In the genomic region with DNA sequence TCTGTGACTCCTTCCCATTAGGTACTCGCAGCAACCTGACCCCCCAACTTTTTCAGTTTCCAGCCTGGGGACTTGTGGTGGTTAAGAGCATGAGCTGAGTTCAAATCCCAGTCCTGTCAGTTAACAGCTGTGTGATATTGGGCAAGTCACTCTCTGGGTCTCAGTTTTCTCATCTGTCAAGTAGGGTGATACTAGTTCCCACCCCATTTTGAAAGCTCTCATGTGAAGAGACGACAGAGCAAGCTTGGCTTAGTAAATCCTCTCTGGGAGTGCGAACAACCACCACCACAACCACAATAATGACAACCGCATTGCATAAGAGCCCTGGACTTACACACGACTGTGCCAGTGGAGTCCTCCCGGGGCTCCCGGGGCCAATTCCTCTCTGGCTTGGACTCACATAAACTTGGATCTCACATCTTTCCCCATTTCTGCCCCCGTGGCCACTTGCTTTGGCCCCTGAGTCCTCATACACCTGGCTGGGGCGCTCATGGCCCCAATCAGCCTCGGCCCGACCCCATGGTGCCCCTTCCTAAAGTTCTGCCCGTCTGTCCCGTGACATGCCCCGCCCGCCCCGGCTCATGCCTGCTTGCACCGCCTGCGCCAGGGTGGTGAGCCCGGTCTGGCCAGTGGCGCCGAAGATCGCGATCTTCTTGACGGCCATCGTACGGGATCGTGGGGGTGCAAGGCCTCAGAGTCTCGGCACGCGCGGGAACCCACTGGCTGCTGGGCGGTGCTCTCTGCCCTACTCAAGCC, we compare ENCODE assay signal across 1 cellular context.
A peak's percentile ranks its signal among the peaks of the same experiment; 100 is the strongest.
TF ChIP-seq lines count a peak whose summit lies in the region.

A gene (minus strand): TSS at position 721 of the 756 bp plus-strand sequence. CDS start 57 bp downstream, at position 664.

TF ChIP-seq in K562, 482 proteins besides CTCF, POLR2A, EP300 and RAD21 (continued from another document and continues in another):
- TF ChIP-seq, protein P1, sequence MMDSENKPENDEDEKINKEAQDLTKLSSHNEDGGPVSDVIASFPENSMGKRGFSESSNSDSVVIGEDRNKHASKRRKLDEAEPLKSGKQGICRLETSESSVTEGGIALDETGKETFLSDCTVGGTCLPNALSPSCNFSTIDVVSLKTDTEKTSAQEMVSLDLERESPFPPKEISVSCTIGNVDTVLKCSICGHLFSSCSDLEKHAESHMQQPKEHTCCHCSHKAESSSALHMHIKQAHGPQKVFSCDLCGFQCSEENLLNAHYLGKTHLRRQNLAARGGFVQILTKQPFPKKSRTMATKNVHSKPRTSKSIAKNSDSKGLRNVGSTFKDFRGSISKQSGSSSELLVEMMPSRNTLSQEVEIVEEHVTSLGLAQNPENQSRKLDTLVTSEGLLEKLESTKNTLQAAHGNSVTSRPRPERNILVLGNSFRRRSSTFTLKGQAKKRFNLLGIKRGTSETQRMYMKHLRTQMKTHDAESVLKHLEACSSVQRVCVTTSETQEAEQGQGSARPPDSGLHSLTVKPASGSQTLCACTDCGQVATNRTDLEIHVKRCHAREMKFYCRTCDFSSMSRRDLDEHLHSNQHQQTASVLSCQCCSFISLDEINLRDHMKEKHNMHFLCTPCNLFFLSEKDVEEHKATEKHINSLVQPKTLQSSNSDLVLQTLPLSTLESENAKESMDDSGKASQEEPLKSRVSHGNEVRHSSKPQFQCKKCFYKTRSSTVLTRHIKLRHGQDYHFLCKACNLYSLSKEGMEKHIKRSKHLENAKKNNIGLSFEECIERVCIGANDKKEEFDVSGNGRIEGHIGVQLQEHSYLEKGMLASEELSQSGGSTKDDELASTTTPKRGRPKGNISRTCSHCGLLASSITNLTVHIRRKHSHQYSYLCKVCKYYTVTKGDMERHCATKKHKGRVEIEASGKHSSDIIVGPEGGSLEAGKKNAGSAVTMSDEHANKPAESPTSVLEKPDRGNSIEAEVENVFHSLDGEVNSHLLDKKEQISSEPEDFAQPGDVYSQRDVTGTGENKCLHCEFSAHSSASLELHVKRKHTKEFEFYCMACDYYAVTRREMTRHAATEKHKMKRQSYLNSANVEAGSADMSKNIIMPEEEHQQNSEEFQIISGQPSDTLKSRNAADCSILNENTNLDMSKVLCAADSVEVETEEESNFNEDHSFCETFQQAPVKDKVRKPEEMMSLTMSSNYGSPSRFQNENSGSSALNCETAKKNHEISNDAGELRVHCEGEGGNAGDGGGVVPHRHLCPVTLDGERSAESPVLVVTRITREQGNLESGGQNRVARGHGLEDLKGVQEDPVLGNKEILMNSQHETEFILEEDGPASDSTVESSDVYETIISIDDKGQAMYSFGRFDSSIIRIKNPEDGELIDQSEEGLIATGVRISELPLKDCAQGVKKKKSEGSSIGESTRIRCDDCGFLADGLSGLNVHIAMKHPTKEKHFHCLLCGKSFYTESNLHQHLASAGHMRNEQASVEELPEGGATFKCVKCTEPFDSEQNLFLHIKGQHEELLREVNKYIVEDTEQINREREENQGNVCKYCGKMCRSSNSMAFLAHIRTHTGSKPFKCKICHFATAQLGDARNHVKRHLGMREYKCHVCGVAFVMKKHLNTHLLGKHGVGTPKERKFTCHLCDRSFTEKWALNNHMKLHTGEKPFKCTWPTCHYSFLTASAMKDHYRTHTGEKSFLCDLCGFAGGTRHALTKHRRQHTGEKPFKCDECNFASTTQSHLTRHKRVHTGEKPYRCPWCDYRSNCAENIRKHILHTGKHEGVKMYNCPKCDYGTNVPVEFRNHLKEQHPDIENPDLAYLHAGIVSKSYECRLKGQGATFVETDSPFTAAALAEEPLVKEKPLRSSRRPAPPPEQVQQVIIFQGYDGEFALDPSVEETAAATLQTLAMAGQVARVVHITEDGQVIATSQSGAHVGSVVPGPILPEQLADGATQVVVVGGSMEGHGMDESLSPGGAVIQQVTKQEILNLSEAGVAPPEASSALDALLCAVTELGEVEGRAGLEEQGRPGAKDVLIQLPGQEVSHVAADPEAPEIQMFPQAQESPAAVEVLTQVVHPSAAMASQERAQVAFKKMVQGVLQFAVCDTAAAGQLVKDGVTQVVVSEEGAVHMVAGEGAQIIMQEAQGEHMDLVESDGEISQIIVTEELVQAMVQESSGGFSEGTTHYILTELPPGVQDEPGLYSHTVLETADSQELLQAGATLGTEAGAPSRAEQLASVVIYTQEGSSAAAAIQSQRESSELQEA (IDR thresholded peaks at IDR 0.05; ENCODE audit: low read depth): no peak
- peak; percentile 47 for TF ChIP-seq L3MBTL2 (IDR thresholded peaks at IDR 0.05)
- TF ChIP-seq, protein P2, sequence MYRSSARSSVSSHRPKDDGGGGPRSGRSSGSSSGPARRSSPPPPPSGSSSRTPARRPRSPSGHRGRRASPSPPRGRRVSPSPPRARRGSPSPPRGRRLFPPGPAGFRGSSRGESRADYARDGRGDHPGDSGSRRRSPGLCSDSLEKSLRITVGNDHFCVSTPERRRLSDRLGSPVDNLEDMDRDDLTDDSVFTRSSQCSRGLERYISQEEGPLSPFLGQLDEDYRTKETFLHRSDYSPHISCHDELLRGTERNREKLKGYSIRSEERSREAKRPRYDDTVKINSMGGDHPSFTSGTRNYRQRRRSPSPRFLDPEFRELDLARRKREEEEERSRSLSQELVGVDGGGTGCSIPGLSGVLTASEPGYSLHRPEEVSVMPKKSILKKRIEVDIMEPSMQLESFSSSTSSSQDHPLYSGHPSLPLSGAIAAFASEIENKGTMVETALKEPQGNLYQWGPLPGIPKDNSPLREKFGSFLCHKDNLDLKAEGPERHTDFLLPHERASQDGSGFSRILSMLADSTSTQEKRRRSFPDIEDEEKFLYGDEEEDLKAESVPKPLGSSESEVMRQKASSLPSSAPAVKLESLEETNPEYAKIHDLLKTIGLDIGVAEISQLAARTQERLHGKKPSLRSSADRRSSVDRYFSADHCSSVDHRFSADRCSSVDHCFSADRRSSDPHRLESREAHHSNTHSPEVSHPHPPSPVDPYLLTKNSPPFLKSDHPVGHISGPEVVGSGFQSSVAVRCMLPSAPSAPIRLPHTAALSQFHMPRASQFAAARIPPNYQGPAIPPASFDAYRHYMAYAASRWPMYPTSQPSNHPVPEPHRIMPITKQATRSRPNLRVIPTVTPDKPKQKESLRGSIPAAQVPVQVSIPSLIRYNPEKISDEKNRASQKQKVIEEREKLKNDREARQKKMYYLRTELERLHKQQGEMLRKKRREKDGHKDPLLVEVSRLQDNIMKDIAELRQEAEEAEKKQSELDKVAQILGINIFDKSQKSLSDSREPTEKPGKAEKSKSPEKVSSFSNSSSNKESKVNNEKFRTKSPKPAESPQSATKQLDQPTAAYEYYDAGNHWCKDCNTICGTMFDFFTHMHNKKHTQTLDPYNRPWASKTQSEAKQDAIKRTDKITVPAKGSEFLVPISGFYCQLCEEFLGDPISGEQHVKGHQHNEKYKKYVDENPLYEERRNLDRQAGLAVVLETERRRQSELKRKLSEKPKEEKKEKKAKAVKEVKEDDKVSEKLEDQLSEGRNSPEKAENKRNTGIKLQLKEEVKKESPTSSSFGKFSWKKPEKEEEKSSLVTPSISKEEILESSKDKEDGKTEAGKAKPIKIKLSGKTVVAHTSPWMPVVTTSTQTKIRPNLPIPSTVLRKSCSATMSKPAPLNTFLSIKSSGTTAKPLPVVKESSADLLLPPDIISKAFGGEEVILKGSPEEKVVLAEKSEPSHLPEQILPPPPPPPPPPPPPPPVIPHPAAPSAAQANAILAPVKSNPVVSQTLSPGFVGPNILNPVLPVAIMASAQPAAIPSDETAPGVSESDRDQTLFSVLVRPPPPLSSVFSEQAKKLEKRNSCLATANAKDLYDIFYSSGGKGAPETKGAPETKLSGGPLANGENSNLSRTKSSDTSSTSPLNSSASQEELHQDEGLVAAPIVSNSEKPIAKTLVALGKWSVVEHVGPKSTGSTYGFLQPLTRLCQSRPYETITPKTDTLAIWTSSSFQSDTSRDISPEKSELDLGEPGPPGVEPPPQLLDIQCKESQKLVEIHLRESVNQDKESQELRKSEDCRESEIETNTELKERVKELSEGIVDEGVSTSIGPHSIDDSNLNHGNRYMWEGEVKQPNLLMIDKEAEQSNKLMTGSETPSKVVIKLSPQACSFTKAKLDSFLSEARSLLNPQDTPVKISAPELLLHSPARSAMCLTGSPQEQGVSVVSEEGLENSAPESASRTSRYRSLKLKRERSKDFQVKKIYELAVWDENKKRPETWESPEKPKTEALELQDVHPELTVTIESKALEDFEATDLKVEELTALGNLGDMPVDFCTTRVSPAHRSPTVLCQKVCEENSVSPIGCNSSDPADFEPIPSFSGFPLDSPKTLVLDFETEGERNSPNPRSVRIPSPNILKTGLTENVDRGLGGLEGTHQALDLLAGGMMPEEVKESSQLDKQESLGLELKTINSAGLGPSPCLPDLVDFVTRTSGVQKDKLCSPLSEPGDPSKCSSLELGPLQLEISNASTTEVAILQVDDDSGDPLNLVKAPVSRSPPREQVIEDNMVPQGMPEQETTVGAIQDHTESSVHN (IDR thresholded peaks at IDR 0.05; ENCODE audit: borderline replicate concordance in 1 of 2, low read depth in 1 of 2): no peak
- peak; percentile 12; the same call in 1 of the 2 replicates for TF ChIP-seq ZNF431 (CRISPR knock-in tag; IDR thresholded peaks at IDR 0.05)
- peak; percentile 96 for TF ChIP-seq CHD4 (IDR thresholded peaks at IDR 0.05; ENCODE audit: insufficient read depth, insufficient replicate concordance, low read depth, low read length, poor library complexity, severe bottlenecking)
- TF ChIP-seq, protein P3, sequence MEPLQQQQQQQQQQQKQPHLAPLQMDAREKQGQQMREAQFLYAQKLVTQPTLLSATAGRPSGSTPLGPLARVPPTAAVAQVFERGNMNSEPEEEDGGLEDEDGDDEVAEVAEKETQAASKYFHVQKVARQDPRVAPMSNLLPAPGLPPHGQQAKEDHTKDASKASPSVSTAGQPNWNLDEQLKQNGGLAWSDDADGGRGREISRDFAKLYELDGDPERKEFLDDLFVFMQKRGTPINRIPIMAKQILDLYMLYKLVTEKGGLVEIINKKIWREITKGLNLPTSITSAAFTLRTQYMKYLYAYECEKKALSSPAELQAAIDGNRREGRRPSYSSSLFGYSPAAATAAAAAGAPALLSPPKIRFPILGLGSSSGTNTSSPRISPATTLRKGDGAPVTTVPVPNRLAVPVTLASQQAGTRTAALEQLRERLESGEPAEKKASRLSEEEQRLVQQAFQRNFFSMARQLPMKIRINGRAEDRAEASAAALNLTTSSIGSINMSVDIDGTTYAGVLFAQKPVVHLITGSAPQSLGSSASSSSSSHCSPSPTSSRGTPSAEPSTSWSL (CRISPR knock-in tag; IDR thresholded peaks at IDR 0.05; ENCODE audit: borderline replicate concordance): 0 out of 2 replicates have a peak, but pooled peaks have one; percentile 18
- TF ChIP-seq FOXK1 (CRISPR knock-in tag; IDR thresholded peaks at IDR 0.05; ENCODE audit: borderline replicate concordance): no peak
- TF ChIP-seq RBFOX2 (IDR thresholded peaks at IDR 0.05; ENCODE audit: low read depth, low read length): peak; percentile 98
- TF ChIP-seq ZFP36 (IDR thresholded peaks at IDR 0.05; ENCODE audit: low read depth, low read length, partially characterized antibody): no peak
- TF ChIP-seq DDX20 (tag; IDR thresholded peaks at IDR 0.05; ENCODE audit: low read depth): no peak
- 0 out of 2 replicates have a peak, but pooled peaks have one; percentile 43 for TF ChIP-seq HLTF (IDR thresholded peaks at IDR 0.05)
- no peak for TF ChIP-seq CREB1 (IDR thresholded peaks at IDR 0.05)
- TF ChIP-seq CREB1 (CRISPR knock-in tag; IDR thresholded peaks at IDR 0.05): peak; percentile 49; the same call in 1 of the 2 replicates
- no peak; a peak in 1 of 4 replicates for TF ChIP-seq ARNT (IDR thresholded peaks at IDR 0.05)
- no peak for TF ChIP-seq RFX1 (IDR thresholded peaks at IDR 0.05)
- peak; percentile 64; the same call in 1 of the 2 replicates for TF ChIP-seq ZNF134 (CRISPR knock-in tag; conservative IDR thresholded peaks at IDR 0.05)
- peak; percentile 98 for TF ChIP-seq ADNP (tag; IDR thresholded peaks at IDR 0.05)
- TF ChIP-seq, protein P4, sequence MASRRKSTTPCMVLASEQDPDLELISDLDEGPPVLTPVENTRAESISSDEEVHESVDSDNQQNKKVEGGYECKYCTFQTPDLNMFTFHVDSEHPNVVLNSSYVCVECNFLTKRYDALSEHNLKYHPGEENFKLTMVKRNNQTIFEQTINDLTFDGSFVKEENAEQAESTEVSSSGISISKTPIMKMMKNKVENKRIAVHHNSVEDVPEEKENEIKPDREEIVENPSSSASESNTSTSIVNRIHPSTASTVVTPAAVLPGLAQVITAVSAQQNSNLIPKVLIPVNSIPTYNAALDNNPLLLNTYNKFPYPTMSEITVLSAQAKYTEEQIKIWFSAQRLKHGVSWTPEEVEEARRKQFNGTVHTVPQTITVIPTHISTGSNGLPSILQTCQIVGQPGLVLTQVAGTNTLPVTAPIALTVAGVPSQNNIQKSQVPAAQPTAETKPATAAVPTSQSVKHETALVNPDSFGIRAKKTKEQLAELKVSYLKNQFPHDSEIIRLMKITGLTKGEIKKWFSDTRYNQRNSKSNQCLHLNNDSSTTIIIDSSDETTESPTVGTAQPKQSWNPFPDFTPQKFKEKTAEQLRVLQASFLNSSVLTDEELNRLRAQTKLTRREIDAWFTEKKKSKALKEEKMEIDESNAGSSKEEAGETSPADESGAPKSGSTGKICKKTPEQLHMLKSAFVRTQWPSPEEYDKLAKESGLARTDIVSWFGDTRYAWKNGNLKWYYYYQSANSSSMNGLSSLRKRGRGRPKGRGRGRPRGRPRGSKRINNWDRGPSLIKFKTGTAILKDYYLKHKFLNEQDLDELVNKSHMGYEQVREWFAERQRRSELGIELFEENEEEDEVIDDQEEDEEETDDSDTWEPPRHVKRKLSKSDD (conservative IDR thresholded peaks at IDR 0.05; ENCODE audit: low read length): no peak
- peak; percentile 18; the same call in 1 of the 2 replicates for TF ChIP-seq LARP7 (IDR thresholded peaks at IDR 0.05)
- no peak for TF ChIP-seq ZNF408 (CRISPR knock-in tag; IDR thresholded peaks at IDR 0.05; ENCODE audit: low read depth)
- TF ChIP-seq CBX3 (IDR thresholded peaks at IDR 0.05; ENCODE audit: borderline replicate concordance in 1 of 2, low read length in 2 of 2): peak in 1 of 2 experiments; percentile 81; a peak in 2 of 3 replicates
- TF ChIP-seq POLR2G (IDR thresholded peaks at IDR 0.05; ENCODE audit: low read depth, low read length): peak; percentile 99
- TF ChIP-seq, protein P5, sequence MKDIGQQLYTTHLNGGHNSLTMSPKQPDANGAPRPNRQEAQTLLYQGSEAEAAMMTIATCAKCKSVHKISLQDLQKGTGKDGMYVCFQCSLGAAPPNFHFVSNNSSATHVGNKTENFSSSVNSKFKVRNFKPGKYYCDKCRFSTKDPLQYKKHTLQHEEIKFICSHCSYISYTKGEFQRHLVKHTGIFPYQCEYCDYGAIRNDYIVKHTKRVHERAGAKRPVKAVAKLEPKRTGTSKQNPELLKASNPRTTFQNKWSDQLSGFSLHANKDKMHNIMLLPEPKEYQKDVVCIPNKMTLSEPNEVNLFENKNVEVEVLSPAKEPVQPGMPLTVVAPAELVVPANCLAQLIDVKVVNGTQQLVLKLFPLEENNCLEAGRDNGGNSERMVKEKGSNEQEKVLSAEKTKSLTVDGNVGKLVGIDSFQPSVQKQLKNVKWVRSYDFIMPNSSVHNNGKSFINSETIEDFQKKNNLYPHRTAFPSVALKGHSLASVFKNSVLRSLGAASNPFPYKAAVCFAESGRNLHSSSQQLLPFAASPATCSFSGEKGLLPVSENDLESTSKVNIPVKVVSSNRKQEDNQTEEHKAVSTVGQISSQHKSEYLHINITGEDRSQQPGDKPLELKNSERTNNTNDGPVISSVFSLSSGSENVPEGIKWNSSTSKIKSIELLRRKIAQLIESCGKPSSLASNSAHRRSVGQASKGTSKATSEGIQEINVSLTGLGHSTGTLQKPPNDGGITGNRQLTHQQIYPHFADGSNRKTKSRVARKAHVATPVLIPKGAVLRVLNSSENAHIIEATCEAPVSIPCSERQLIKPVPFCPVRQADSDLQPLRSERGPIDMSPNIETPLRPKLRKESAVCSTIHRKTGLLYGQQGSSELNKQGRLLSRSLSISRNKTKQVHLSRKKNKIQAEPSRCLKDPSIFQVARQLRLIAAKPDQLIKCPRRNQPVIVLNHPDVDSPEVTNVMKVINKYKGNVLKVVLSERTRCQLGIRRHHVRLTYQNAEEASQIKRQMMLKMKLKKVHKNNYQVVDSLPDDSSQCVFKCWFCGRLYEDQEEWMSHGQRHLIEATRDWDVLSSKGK (CRISPR knock-in tag; IDR thresholded peaks at IDR 0.05): no peak
- TF ChIP-seq PURB (CRISPR knock-in tag; IDR thresholded peaks at IDR 0.05; ENCODE audit: low read depth): no peak
- peak; percentile 26 for TF ChIP-seq SMAD1 (IDR thresholded peaks at IDR 0.05; ENCODE audit: low read depth, low read length, partially characterized antibody)
- TF ChIP-seq ARID2 (IDR thresholded peaks at IDR 0.05): 0 out of 2 replicates have a peak, but pooled peaks have one; percentile 3
